Comparison of ENCODE assay signal across 33 cellular contexts in the genomic region with DNA sequence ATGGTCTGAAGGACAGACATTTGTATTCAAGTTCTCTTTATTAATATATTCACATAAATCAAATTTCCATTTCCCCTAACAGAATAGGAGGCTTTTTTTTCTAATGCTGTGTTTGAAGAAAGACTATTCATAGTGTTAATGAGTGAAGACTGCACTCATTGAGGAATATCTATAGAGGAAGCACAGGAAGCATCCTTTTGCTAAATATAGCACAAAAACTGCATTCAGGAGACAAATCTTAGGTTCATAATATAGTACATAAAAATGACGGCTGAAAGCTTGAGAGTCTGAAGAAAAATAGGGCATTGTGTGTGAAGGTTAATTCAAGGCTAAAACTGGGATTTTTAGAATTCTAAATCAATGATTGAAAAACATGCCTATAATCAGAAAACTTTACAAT.
"Had no signal": no experiment of that assay in that cellular context is flagged by ENCODE, and none has a peak within 500 bp of the region (broad histone marks: within the 10 kb centered on the region; RNA-seq: fewer than 3 reads in every experiment).

No MANE protein-coding gene starts in this region.

- H3K4me1 Mint-ChIP-seq: activated B cell treated with CpG ODN at 0.5 μM for 24 hours; activated CD4-positive, alpha-beta T cell treated with anti-CD3 and anti-CD28 coated beads, Interleukin-2, amount 10 ng/mL, durations not matched to agents 24 days and 14 days; activated naive CD8-positive, alpha-beta T cell treated with anti-CD3 and anti-CD28 coated beads for 36 hours; activated T-helper 17 cell treated with anti-CD3 and anti-CD28 coated beads, Interleukin-2, amount 50 U/mL, for 72 hours had no signal

- H3K36me3 Mint-ChIP-seq: activated CD4-positive, alpha-beta memory T cell treated with anti-CD3 and anti-CD28 coated beads for 36 hours; activated naive CD4-positive, alpha-beta T cell treated with anti-CD3 and anti-CD28 coated beads, Interleukin-2, amount 50 U/mL, for 72 hours; activated naive CD8-positive, alpha-beta T cell treated with anti-CD3 and anti-CD28 coated beads for 36 hours had no signal

- H3K9me3 Mint-ChIP-seq: activated B cell treated with CpG ODN at 0.5 μM for 24 hours; activated CD4-positive, alpha-beta T cell treated with anti-CD3 and anti-CD28 coated beads, Interleukin-2, amount 10 ng/mL, durations not matched to agents 24 days and 14 days; activated CD8-positive, alpha-beta T cell treated with anti-CD3 and anti-CD28 coated beads for 36 hours; activated naive CD4-positive, alpha-beta T cell treated with anti-CD3 and anti-CD28 coated beads for 36 hours; activated naive CD4-positive, alpha-beta T cell treated with anti-CD3 and anti-CD28 coated beads, Interleukin-2, amount 50 U/mL, for 72 hours; activated naive CD8-positive, alpha-beta T cell treated with anti-CD3 and anti-CD28 coated beads for 36 hours; activated T-cell treated with anti-CD3 and anti-CD28 coated beads, Interleukin-2, amount 50 U/mL, for 72 hours; activated T-helper 1 cell treated with anti-CD3 and anti-CD28 coated beads, Interleukin-12 subunit alpha, Interleukin-12 subunit beta, Interleukin-2, Interleukin-4 antibody, amounts not matched to agents 30 ng/mL and 10 ng/mL and 1 ng/mL, durations not matched to agents 14 hours and 24 hours and 36 hours; activated T-helper 17 cell treated with anti-CD3 and anti-CD28 coated beads, Interleukin-2, amount 50 U/mL, for 72 hours; T-helper 1 cell treated with Interleukin-12 subunit alpha and Interleukin-12 subunit beta and Interleukin-4 antibody, amounts not matched to agents 30 μg/mL and 1 μg/mL, for 36 hours; T-helper 2 cell treated with Interferon-gamma antibody and Interleukin-4, amounts not matched to agents 5 μg/mL and 100 μg/mL, for 36 hours had no signal

- H3K27ac Mint-ChIP-seq: activated B cell treated with CpG ODN at 0.5 μM for 24 hours; activated CD4-positive, alpha-beta memory T cell treated with anti-CD3 and anti-CD28 coated beads for 36 hours; activated CD4-positive, alpha-beta T cell treated with anti-CD3 and anti-CD28 coated beads, Interleukin-2, amount 10 ng/mL, durations not matched to agents 24 days and 14 days; activated CD8-positive, alpha-beta T cell treated with anti-CD3 and anti-CD28 coated beads for 36 hours; activated naive CD4-positive, alpha-beta T cell treated with anti-CD3 and anti-CD28 coated beads for 36 hours; activated naive CD4-positive, alpha-beta T cell treated with anti-CD3 and anti-CD28 coated beads, Interleukin-2, amount 50 U/mL, for 72 hours; activated naive CD8-positive, alpha-beta T cell treated with anti-CD3 and anti-CD28 coated beads for 36 hours; activated T-cell treated with anti-CD3 and anti-CD28 coated beads, Interleukin-2, amount 50 U/mL, for 72 hours; activated T-helper 1 cell treated with anti-CD3 and anti-CD28 coated beads, Interleukin-12 subunit alpha, Interleukin-12 subunit beta, Interleukin-2, Interleukin-4 antibody, amounts not matched to agents 30 ng/mL and 10 ng/mL and 1 ng/mL, durations not matched to agents 14 hours and 24 hours and 36 hours; activated T-helper 17 cell treated with anti-CD3 and anti-CD28 coated beads, Interleukin-2, amount 50 U/mL, for 72 hours; T-helper 1 cell treated with Interleukin-12 subunit alpha and Interleukin-12 subunit beta and Interleukin-4 antibody, amounts not matched to agents 30 μg/mL and 1 μg/mL, for 36 hours; T-helper 2 cell treated with Interferon-gamma antibody and Interleukin-4, amounts not matched to agents 5 μg/mL and 100 μg/mL, for 36 hours had no signal

- H3K4me3 Mint-ChIP-seq: activated B cell treated with CpG ODN at 0.5 μM for 24 hours; activated CD4-positive, alpha-beta memory T cell treated with anti-CD3 and anti-CD28 coated beads for 36 hours; activated CD4-positive, alpha-beta T cell treated with anti-CD3 and anti-CD28 coated beads, Interleukin-2, amount 10 ng/mL, durations not matched to agents 24 days and 14 days; activated CD8-positive, alpha-beta T cell treated with anti-CD3 and anti-CD28 coated beads for 36 hours; activated naive CD4-positive, alpha-beta T cell treated with anti-CD3 and anti-CD28 coated beads for 36 hours; activated naive CD8-positive, alpha-beta T cell treated with anti-CD3 and anti-CD28 coated beads for 36 hours; activated T-cell treated with anti-CD3 and anti-CD28 coated beads, Interleukin-2, amount 50 U/mL, for 4 hours; activated T-cell treated with anti-CD3 and anti-CD28 coated beads, Interleukin-2, amount 50 U/mL, for 72 hours; activated T-helper 1 cell treated with anti-CD3 and anti-CD28 coated beads, Interleukin-12 subunit alpha, Interleukin-12 subunit beta, Interleukin-2, Interleukin-4 antibody, amounts not matched to agents 30 ng/mL and 10 ng/mL and 1 ng/mL, durations not matched to agents 14 hours and 24 hours and 36 hours; activated T-helper 17 cell treated with anti-CD3 and anti-CD28 coated beads, Interleukin-2, amount 50 U/mL, for 72 hours; T-helper 1 cell treated with Interleukin-12 subunit alpha and Interleukin-12 subunit beta and Interleukin-4 antibody, amounts not matched to agents 30 μg/mL and 1 μg/mL, for 36 hours; T-helper 2 cell treated with Interferon-gamma antibody and Interleukin-4, amounts not matched to agents 5 μg/mL and 100 μg/mL, for 36 hours had no signal

- H3K27me3 Mint-ChIP-seq: activated B cell treated with CpG ODN at 0.5 μM for 24 hours; activated CD4-positive, alpha-beta memory T cell treated with anti-CD3 and anti-CD28 coated beads for 36 hours; activated CD4-positive, alpha-beta T cell treated with anti-CD3 and anti-CD28 coated beads, Interleukin-2, amount 10 ng/mL, durations not matched to agents 24 days and 14 days; activated T-helper 17 cell treated with anti-CD3 and anti-CD28 coated beads, Interleukin-2, amount 50 U/mL, for 72 hours had no signal

- DNase-seq: activated B cell treated with CpG ODN at 0.5 μM for 24 hours; activated CD4-positive, alpha-beta memory T cell treated with anti-CD3 and anti-CD28 coated beads for 36 hours; activated CD4-positive, alpha-beta T cell treated with anti-CD3 and anti-CD28 coated beads for 4 hours; activated CD4-positive, alpha-beta T cell treated with anti-CD3 and anti-CD28 coated beads, Interleukin-2, amount 10 ng/mL, durations not matched to agents 24 days and 14 days; activated CD4-positive, alpha-beta T cell treated with anti-CD3 and anti-CD28 coated beads, Interleukin-2, amount 50 U/mL, for 1 hour; activated CD4-positive, alpha-beta T cell treated with anti-CD3 and anti-CD28 coated beads, Interleukin-2, amount 50 U/mL, for 4 hours; activated CD4-positive, CD25-positive, alpha-beta regulatory T cell treated with anti-CD3 and anti-CD28 coated beads, Interleukin-2, amount 50 U/mL, for 72 hours; activated CD8-positive, alpha-beta memory T cell treated with anti-CD3 and anti-CD28 coated beads, Interleukin-2, amount 50 U/mL, for 4 hours; activated CD8-positive, alpha-beta T cell treated with anti-CD3 and anti-CD28 coated beads for 36 hours; activated effector memory CD4-positive, alpha-beta T cell treated with anti-CD3 and anti-CD28 coated beads, Interleukin-2, amount 50 U/mL, for 16 hours; activated gamma-delta T cell treated with Interleukin-2 at 50 U/mL for 16 hours; activated naive CD4-positive, alpha-beta T cell; activated naive CD4-positive, alpha-beta T cell treated with anti-CD3 and anti-CD28 coated beads for 36 hours; activated naive CD4-positive, alpha-beta T cell treated with anti-CD3 and anti-CD28 coated beads, Interleukin-2, amount 50 U/mL, for 16 hours; activated naive CD8-positive, alpha-beta T cell treated with anti-CD3 and anti-CD28 coated beads for 36 hours; activated T-cell treated with anti-CD3 and anti-CD28 coated beads for 4 hours; activated T-cell treated with anti-CD3 and anti-CD28 coated beads, Interleukin-2, amount 50 U/mL, for 1 hour; activated T-cell treated with anti-CD3 and anti-CD28 coated beads, Interleukin-2, amount 50 U/mL, for 4 hours; activated T-cell treated with anti-CD3 and anti-CD28 coated beads, Interleukin-2, amount 50 U/mL, for 72 hours; adrenal gland; amniotic stem cell; aorta; body of pancreas; brain microvascular endothelial cell; central memory CD4-positive, alpha-beta T cell; T-helper 1 cell; T-helper 2 cell; T-helper 9 cell had no signal
